ENCODE assay signal across 8 cellular contexts in genomic region chr10:4767033-4767814, GRCh38. TPM values are rescaled to one million over a fixed set of nuclear protein-coding genes. Genes with fewer than 3 reads are reported as not detected.
DNase-seq lines count a peak whose midpoint lies in the region; ATAC-seq, FAIRE-seq and TF ChIP-seq lines count a peak whose summit lies in the region.

No MANE protein-coding gene starts in this region.

- H2AFZ ChIP-seq in hepatocyte: no peak overlapping the region

- H3K9me2 ChIP-seq in hepatocyte (replicated peaks; ENCODE audit: insufficient read depth): no peaks in the 10 kb centered on the region

- peak; percentile 75 for FAIRE-seq in H54 (lab: Jason Lieb, UNC)

- H3K4me3 ChIP-seq in BE2C (ENCODE audit: low read depth, low read length) (no peak overlapping the region), ascending aorta (no peak overlapping the region), hepatocyte (no peak overlapping the region), thoracic aorta (no peak overlapping the region)

- no peak for TF ChIP-seq POLR2A in H54 (IDR thresholded peaks at IDR 0.05; ENCODE audit: low read depth, low read length)

- H3K27ac ChIP-seq in ascending aorta (no peak overlapping the region), hepatocyte (no peak overlapping the region), thoracic aorta (no peak overlapping the region)

- no peak overlapping the region for H3K4me2 ChIP-seq in hepatocyte

- H3K79me2 ChIP-seq in hepatocyte: no peaks in the 10 kb centered on the region

- H3K4me1 ChIP-seq in BE2C: no peaks in the 10 kb centered on the region
- H3K4me1 ChIP-seq in ascending aorta: peaks cover 0 to 15% of the 10 kb centered on the region in 2 donors
- H3K4me1 ChIP-seq in hepatocyte (ENCODE audit: insufficient read depth): peaks cover 9% of the 10 kb centered on the region
- H3K4me1 ChIP-seq in thoracic aorta (ENCODE audit: control insufficient read depth in 1 of 2, low read depth in 2 of 2): peaks cover 8 to 26% of the 10 kb centered on the region in 2 donors

- H4K20me1 ChIP-seq in hepatocyte (ENCODE audit: insufficient read depth, poor library complexity, severe bottlenecking): no peaks in the 10 kb centered on the region

- no peak for ATAC-seq in thoracic aorta (ENCODE audit: insufficient number of reproducible peaks, low FRiP score, low read depth)
- ATAC-seq in HG02973 (IDR thresholded peaks at IDR 0.05; ENCODE audit: unreplicated experiment): no peak
- no peak for ATAC-seq in HG02870 (IDR thresholded peaks at IDR 0.05; ENCODE audit: unreplicated experiment)
- ATAC-seq in HG03135 (IDR thresholded peaks at IDR 0.05; ENCODE audit: unreplicated experiment): no peak

- H3K27me3 ChIP-seq in BE2C (no peaks in the 10 kb centered on the region; the same call in 1 of the 2 replicates), ascending aorta (no peaks in the 10 kb centered on the region), hepatocyte (no peaks in the 10 kb centered on the region), thoracic aorta (replicated peaks; ENCODE audit: insufficient read depth) (no peaks in the 10 kb centered on the region)

- TF ChIP-seq CTCF in BE2C (IDR thresholded peaks at IDR 0.05; ENCODE audit: low read depth, low read length) (peak; percentile 50), ascending aorta (IDR thresholded peaks at IDR 0.05) (peak; percentile 65 to 81 (median 73)), hepatocyte (IDR thresholded peaks at IDR 0.05; ENCODE audit: poor library complexity) (peak; percentile 88), thoracic aorta (IDR thresholded peaks at IDR 0.05) (peak; percentile 64)

- WGBS in hepatocyte (ENCODE audit: low lambda C conversion rate, missing lambda C conversion rate): 55% methylated on average over 7 of the region's 7 CpGs

- H3K36me3 ChIP-seq in BE2C (no peaks in the 10 kb centered on the region), ascending aorta (no peaks in the 10 kb centered on the region), hepatocyte (replicated peaks; ENCODE audit: insufficient read depth, low read depth) (no peaks in the 10 kb centered on the region), thoracic aorta (no peaks in the 10 kb centered on the region)

- DNase-seq in BE2C (no peak), H54 (ENCODE audit: insufficient read length, low spot score) (no peak), ascending aorta (ENCODE audit: low spot score in 2 of 2) (no peak), hepatocyte (ENCODE audit: low spot score) (peak; percentile 50), thoracic aorta (ENCODE audit: low spot score) (no peak)

- intact Hi-C loops in ascending aorta (cut with DNase I): loop anchor here (2.0 to 10.0 kb wide), 7 partner anchors 105 to 1570 kb away; no protein-coding TSS in a partner anchor

- H3K9me3 ChIP-seq in BE2C (no peaks in the 10 kb centered on the region), ascending aorta (no peaks in the 10 kb centered on the region), hepatocyte (ENCODE audit: low read depth) (no peaks in the 10 kb centered on the region), thoracic aorta (no peaks in the 10 kb centered on the region)

RNA-seq across cellular contexts. Expression of gene AKR1E2, which starts 58.8 kb away (rescaled TPM):
- 16.7 TPM for polyA plus RNA-seq in BE2C (2012; ENCODE audit: insufficient read depth, insufficient read length, low read depth)
- total RNA-seq in ascending aorta (0.53 TPM), hepatocyte (1.5 and 4.2 TPM in 2 replicates), thoracic aorta (10 to 100 TPM; 11.1 to 17.6 TPM)
- polyA plus RNA-seq in hepatocyte: 1.6 and 1.9 TPM in 2 replicates
